Comparison of ENCODE assay signal across 16 cellular contexts in the genomic region with DNA sequence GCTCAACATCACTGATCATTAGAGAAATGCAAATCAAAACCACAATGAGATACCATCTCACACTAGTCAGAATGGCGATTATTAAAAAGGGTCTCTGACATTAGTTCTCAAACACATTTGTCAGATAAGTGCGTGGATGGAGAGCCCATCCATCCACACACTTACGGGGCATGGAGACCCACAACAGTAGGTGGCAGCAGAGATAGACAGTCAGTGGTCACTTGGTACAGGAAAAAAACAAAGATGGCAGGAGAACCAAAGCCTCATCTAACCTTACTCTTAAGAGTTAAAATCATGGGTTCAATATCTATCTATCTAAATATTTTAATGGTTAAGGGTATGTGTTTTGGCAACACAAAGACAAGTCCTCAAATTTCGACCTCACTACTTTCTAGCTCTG.
DNase-seq lines count a peak whose midpoint lies in the region; ATAC-seq and TF ChIP-seq lines count a peak whose summit lies in the region.
"Had no signal": no experiment of that assay in that cellular context is flagged by ENCODE, and none has a peak within 500 bp of the region (broad histone marks: within the 10 kb centered on the region; RNA-seq: fewer than 3 reads in every experiment).

No MANE protein-coding gene starts in this region.

- H3K36me3 ChIP-seq in OCI-LY1 (ENCODE audit: insufficient read depth, low read length): no peaks in the 10 kb centered on the region
- H3K36me3 ChIP-seq in effector memory CD4-positive, alpha-beta T cell (ENCODE audit: control insufficient read depth, insufficient read depth, low read length): no peaks in the 10 kb centered on the region
- H3K36me3 ChIP-seq: lower lobe of right lung, sigmoid colon had no signal

- H3K27ac ChIP-seq in C4-2B (no peak overlapping the region), OCI-LY1 (ENCODE audit: low read depth, low read length, poor library complexity, severe bottlenecking) (no peak overlapping the region)
- H3K27ac ChIP-seq in effector memory CD4-positive, alpha-beta T cell (ENCODE audit: insufficient read depth, low read length, poor library complexity, severe bottlenecking): no peak overlapping the region
- H3K27ac ChIP-seq: GM23248, lower lobe of right lung, sigmoid colon had no signal

- no peak overlapping the region for H3K4me2 ChIP-seq in OCI-LY1 (ENCODE audit: low read length)

- H3K9me2 ChIP-seq in OCI-LY1 (ENCODE audit: low read depth, low read length): no peaks in the 10 kb centered on the region

- H3K27me3 ChIP-seq in OCI-LY1 (ENCODE audit: insufficient read depth, low read length): no peaks in the 10 kb centered on the region
- no peaks in the 10 kb centered on the region for H3K27me3 ChIP-seq in effector memory CD4-positive, alpha-beta T cell (replicated peaks; ENCODE audit: control insufficient read depth, insufficient read depth, low read length, poor library complexity, severe bottlenecking)
- H3K27me3 ChIP-seq: sigmoid colon had no signal

- H4K20me1 ChIP-seq in OCI-LY1 (ENCODE audit: insufficient read depth, low read length): no peaks in the 10 kb centered on the region

- no peaks in the 10 kb centered on the region for H3F3A ChIP-seq in OCI-LY1 (ENCODE audit: insufficient read depth, low read length)

- H3K4me1 Mint-ChIP-seq in stimulated activated effector memory CD8-positive, alpha-beta T cell treated with anti-CD3 and anti-CD28 coated beads, Interleukin-12 subunit alpha, Interleukin-12 subunit beta, amount 100 ng/mL, for 72 hours: no peaks in the 10 kb centered on the region
- no peaks in the 10 kb centered on the region for H3K4me1 Mint-ChIP-seq in effector memory CD8-positive, alpha-beta T cell (ENCODE audit: low read depth in 2 of 2)

- H3K9me3 Mint-ChIP-seq in stimulated activated effector memory CD8-positive, alpha-beta T cell treated with anti-CD3 and anti-CD28 coated beads, Interleukin-12 subunit alpha, Interleukin-12 subunit beta, amount 100 ng/mL, for 72 hours: peaks cover 25% of the 10 kb centered on the region
- peaks cover 16 to 19% of the 10 kb centered on the region in 2 donors for H3K9me3 Mint-ChIP-seq in effector memory CD8-positive, alpha-beta T cell
- H3K9me3 Mint-ChIP-seq: activated T-helper 1 cell treated with anti-CD3 and anti-CD28 coated beads, Interleukin-12 subunit alpha, Interleukin-12 subunit beta, Interleukin-2, Interleukin-4 antibody, amounts not matched to agents 30 ng/mL and 10 ng/mL and 1 ng/mL, durations not matched to agents 14 hours and 24 hours and 36 hours had no signal

- no peak overlapping the region for H3K27ac Mint-ChIP-seq in stimulated activated effector memory CD8-positive, alpha-beta T cell treated with anti-CD3 and anti-CD28 coated beads, Interleukin-12 subunit alpha, Interleukin-12 subunit beta, amount 100 ng/mL, for 72 hours
- no peak overlapping the region for H3K27ac Mint-ChIP-seq in effector memory CD8-positive, alpha-beta T cell
- H3K27ac Mint-ChIP-seq: activated T-helper 1 cell treated with anti-CD3 and anti-CD28 coated beads, Interleukin-12 subunit alpha, Interleukin-12 subunit beta, Interleukin-2, Interleukin-4 antibody, amounts not matched to agents 30 ng/mL and 10 ng/mL and 1 ng/mL, durations not matched to agents 14 hours and 24 hours and 36 hours had no signal

- TF ChIP-seq CTCF in C4-2B (conservative IDR thresholded peaks at IDR 0.05) (peak; percentile 50), OCI-LY1 (IDR thresholded peaks at IDR 0.05; ENCODE audit: low read length) (peak; percentile 64), choroid plexus epithelial cell (conservative IDR thresholded peaks at IDR 0.05; ENCODE audit: low read depth, low read length) (peak; percentile 67)

- peak; percentile 77 for ATAC-seq in GM18868 (IDR thresholded peaks at IDR 0.05; ENCODE audit: unreplicated experiment)
- ATAC-seq in stimulated activated effector memory CD8-positive, alpha-beta T cell treated with anti-CD3 and anti-CD28 coated beads, Interleukin-12 subunit alpha, Interleukin-12 subunit beta, amount 100 ng/mL, for 72 hours: no peak
- ATAC-seq in effector memory CD8-positive, alpha-beta T cell (replicated peaks): no peak
- ATAC-seq: lower lobe of right lung had no signal

- H3K79me2 ChIP-seq in OCI-LY1 (ENCODE audit: insufficient read depth, low read length): no peaks in the 10 kb centered on the region

- peak overlapping the region; percentile 30 for H2AFZ ChIP-seq in OCI-LY1 (ENCODE audit: low read length)
- H2AFZ ChIP-seq: GM23248 had no signal

- H3K4me3 Mint-ChIP-seq in stimulated activated effector memory CD8-positive, alpha-beta T cell treated with anti-CD3 and anti-CD28 coated beads, Interleukin-12 subunit alpha, Interleukin-12 subunit beta, amount 100 ng/mL, for 72 hours: no peak overlapping the region
- H3K4me3 Mint-ChIP-seq in effector memory CD8-positive, alpha-beta T cell: no peak overlapping the region
- H3K4me3 Mint-ChIP-seq: activated T-helper 1 cell treated with anti-CD3 and anti-CD28 coated beads, Interleukin-12 subunit alpha, Interleukin-12 subunit beta, Interleukin-2, Interleukin-4 antibody, amounts not matched to agents 30 ng/mL and 10 ng/mL and 1 ng/mL, durations not matched to agents 14 hours and 24 hours and 36 hours had no signal

- no peaks in the 10 kb centered on the region for H3K4me1 ChIP-seq in OCI-LY1 (ENCODE audit: insufficient read depth, low read length, severe bottlenecking)
- no peaks in the 10 kb centered on the region for H3K4me1 ChIP-seq in effector memory CD4-positive, alpha-beta T cell (ENCODE audit: control insufficient read depth, insufficient read depth, low read length, poor library complexity, severe bottlenecking)
- H3K4me1 ChIP-seq: lower lobe of right lung, sigmoid colon had no signal

- no peaks in the 10 kb centered on the region for H3K9me3 ChIP-seq in OCI-LY1 (ENCODE audit: low read length)
- H3K9me3 ChIP-seq in effector memory CD4-positive, alpha-beta T cell (ENCODE audit: control insufficient read depth, low read length): no peaks in the 10 kb centered on the region
- H3K9me3 ChIP-seq: lower lobe of right lung, sigmoid colon had no signal

- H3K36me3 Mint-ChIP-seq in stimulated activated effector memory CD8-positive, alpha-beta T cell treated with anti-CD3 and anti-CD28 coated beads, Interleukin-12 subunit alpha, Interleukin-12 subunit beta, amount 100 ng/mL, for 72 hours: no peaks in the 10 kb centered on the region
- H3K36me3 Mint-ChIP-seq in effector memory CD8-positive, alpha-beta T cell (ENCODE audit: insufficient read depth): no peaks in the 10 kb centered on the region

- H3K9ac ChIP-seq in OCI-LY1 (ENCODE audit: low read length): no peak overlapping the region
- H3K9ac ChIP-seq: GM23248 had no signal

- no peaks in the 10 kb centered on the region for H3K27me3 Mint-ChIP-seq in effector memory CD8-positive, alpha-beta T cell

- no peak overlapping the region for H3K4me3 ChIP-seq in OCI-LY1 (ENCODE audit: low read depth, low read length, poor library complexity, severe bottlenecking)
- H3K4me3 ChIP-seq in choroid plexus epithelial cell (ENCODE audit: low read depth, low read length): no peak overlapping the region
- H3K4me3 ChIP-seq in effector memory CD4-positive, alpha-beta T cell (ENCODE audit: insufficient read depth, low read depth, low read length, poor library complexity, severe bottlenecking): no peak overlapping the region
- H3K4me3 ChIP-seq: GM23248, lower lobe of right lung, sigmoid colon had no signal

- peak; percentile 38 for DNase-seq in choroid plexus epithelial cell (ENCODE audit: low read depth)
- DNase-seq in GF-D8 (lab: John Stamatoyannopoulos, UW): no peak
- no peak for DNase-seq in stimulated activated effector memory CD8-positive, alpha-beta T cell treated with anti-CD3 and anti-CD28 coated beads, Interleukin-12 subunit alpha, Interleukin-12 subunit beta, amount 100 ng/mL, for 72 hours (ENCODE audit: low spot score in 2 of 2)
- no peak for DNase-seq in effector memory CD8-positive, alpha-beta T cell
- DNase-seq in effector memory CD4-positive, alpha-beta T cell: no peak
- DNase-seq: activated CD4-positive, alpha-beta T cell treated with anti-CD3 and anti-CD28 coated beads, Interleukin-2, amount 50 U/mL, for 1 hour; aorta; effector CD4-positive, alpha-beta T cell; GM23248; lower lobe of right lung; NCI-H774; sigmoid colon had no signal
